ENCODE assay signal across 14 cellular contexts in genomic region chr16:73171901-73172619, GRCh38.
DNase-seq lines count a peak whose midpoint lies in the region; ATAC-seq and TF ChIP-seq lines count a peak whose summit lies in the region.
"Had no signal": no experiment of that assay in that cellular context is flagged by ENCODE, and none has a peak within 500 bp of the region (broad histone marks: within the 10 kb centered on the region; RNA-seq: fewer than 3 reads in every experiment).

No MANE protein-coding gene starts in this region.

- DNase-seq in Right ventricle myocardium inferior (ENCODE audit: missing footprints) (no peak), cardiac septum (ENCODE audit: low spot score) (no peak), esophagus squamous epithelium (lab: John Stamatoyannopoulos, UW) (no peak), osteoblast (ENCODE audit: insufficient read length, low spot score, missing footprints) (no peak), aorta (no peak)
- no peak for DNase-seq in stimulated activated CD4-positive, alpha-beta T cell treated with anti-CD3 and anti-CD28 coated beads, Interleukin-4, amount 100 ng/mL, for 4 hours
- no peak for DNase-seq in activated CD8-positive, alpha-beta T cell treated with anti-CD3 and anti-CD28 coated beads for 36 hours
- DNase-seq: activated CD4-positive, alpha-beta T cell treated with anti-CD3 and anti-CD28 coated beads for 4 hours; activated naive CD4-positive, alpha-beta T cell treated with Interleukin-2 at 50 U/mL for 16 hours; effector memory CD4-positive, alpha-beta T cell; NCI-H187 had no signal

- peaks cover 0 to 19% (median 0%) of the 10 kb centered on the region in 4 donors for H3K27me3 ChIP-seq in esophagus squamous epithelium
- no peaks in the 10 kb centered on the region for H3K27me3 ChIP-seq in osteoblast (ENCODE audit: insufficient read depth, low read length)
- H3K27me3 ChIP-seq in aorta (ENCODE audit: control insufficient read depth in 1 of 2, insufficient read depth in 2 of 2, low read length in 1 of 2), result no peaks in the 10 kb centered on the region
- H3K27me3 ChIP-seq: SJSA1 had no signal

- no peak for TF ChIP-seq POLR2A in esophagus squamous epithelium (IDR thresholded peaks at IDR 0.05)

- peak overlapping the region; percentile 95 for H2AFZ ChIP-seq in osteoblast (ENCODE audit: low read length)

- H4K20me1 ChIP-seq in osteoblast (ENCODE audit: insufficient read depth, low read length), result no peaks in the 10 kb centered on the region

- H3K27ac Mint-ChIP-seq in activated CD8-positive, alpha-beta T cell treated with anti-CD3 and anti-CD28 coated beads for 36 hours, result no peak overlapping the region
- H3K27ac Mint-ChIP-seq: B cell had no signal

- CTCF ChIA-PET in activated CD8-positive, alpha-beta T cell treated with anti-CD3 and anti-CD28 coated beads for 36 hours (lab: Charles Lee), result no interaction called here

- H3K4me3 ChIP-seq in esophagus squamous epithelium (no peak overlapping the region), osteoblast (ENCODE audit: insufficient read depth, low read length) (peak overlapping the region; percentile 48), aorta (ENCODE audit: low read length in 2 of 2) (no peak overlapping the region)
- H3K4me3 ChIP-seq: SJSA1 had no signal

- 69% methylated on average over 21 to 25 of the region's 25 CpGs for WGBS in esophagus squamous epithelium, 2 donors
- 25% methylated on average over 25 of the region's 25 CpGs for WGBS in aorta, 2 donors

- H3K4me3 Mint-ChIP-seq in activated CD8-positive, alpha-beta T cell treated with anti-CD3 and anti-CD28 coated beads for 36 hours, result no peak overlapping the region
- H3K4me3 Mint-ChIP-seq: B cell had no signal

- ATAC-seq in Right ventricle myocardium inferior (peak; percentile 9), aorta (ENCODE audit: low FRiP score) (peak; percentile 25), GM19023 (IDR thresholded peaks at IDR 0.05; ENCODE audit: unreplicated experiment) (no peak)
- no peak for ATAC-seq in activated CD8-positive, alpha-beta T cell treated with anti-CD3 and anti-CD28 coated beads for 36 hours

- no peaks in the 10 kb centered on the region for H3K4me1 Mint-ChIP-seq in activated CD8-positive, alpha-beta T cell treated with anti-CD3 and anti-CD28 coated beads for 36 hours (ENCODE audit: low read depth)

- no peaks in the 10 kb centered on the region for H3K9me3 ChIP-seq in esophagus squamous epithelium
- H3K9me3 ChIP-seq in osteoblast (ENCODE audit: low read depth, low read length), result no peaks in the 10 kb centered on the region
- H3K9me3 ChIP-seq in aorta (ENCODE audit: control insufficient read depth, low read length), result no peaks in the 10 kb centered on the region
- H3K9me3 ChIP-seq: SJSA1 had no signal

- H3K9me3 Mint-ChIP-seq in activated CD8-positive, alpha-beta T cell treated with anti-CD3 and anti-CD28 coated beads for 36 hours, result no peaks in the 10 kb centered on the region

- H3K27ac ChIP-seq in esophagus squamous epithelium (peak overlapping the region in 3 of 4 donors; percentile 49 to 65 (median 60)), osteoblast (ENCODE audit: low read depth, low read length) (peak overlapping the region; percentile 69), aorta (ENCODE audit: low read depth in 1 of 2, low read length in 2 of 2) (peak overlapping the region; percentile 76 to 94)
- H3K27ac ChIP-seq: SJSA1 had no signal

- H3K36me3 ChIP-seq in esophagus squamous epithelium (no peaks in the 10 kb centered on the region), osteoblast (ENCODE audit: insufficient read depth, low read length) (no peaks in the 10 kb centered on the region), aorta (ENCODE audit: control insufficient read depth in 1 of 2, insufficient read depth in 2 of 2, low read length in 1 of 2) (no peaks in the 10 kb centered on the region)
- H3K36me3 ChIP-seq: SJSA1 had no signal

- no peaks in the 10 kb centered on the region for H3K27me3 Mint-ChIP-seq in activated CD8-positive, alpha-beta T cell treated with anti-CD3 and anti-CD28 coated beads for 36 hours

- H3K4me2 ChIP-seq in osteoblast (ENCODE audit: insufficient read depth, low read length), result peak overlapping the region; percentile 81

- no peaks in the 10 kb centered on the region for H3K36me3 Mint-ChIP-seq in activated CD8-positive, alpha-beta T cell treated with anti-CD3 and anti-CD28 coated beads for 36 hours (ENCODE audit: low read depth)

- no peaks in the 10 kb centered on the region for H3K79me2 ChIP-seq in osteoblast (ENCODE audit: insufficient read depth, low read length)

- POLR2A ChIA-PET in activated CD8-positive, alpha-beta T cell treated with anti-CD3 and anti-CD28 coated beads for 36 hours (lab: Charles Lee), result no interaction called here

- intact Hi-C loops in Right ventricle myocardium inferior (cut with DNase I) (loop anchor here (2.0 to 10.0 kb wide), 3 partner anchors 27 to 237 kb away; no protein-coding TSS in a partner anchor), cardiac septum (cut with DNase I) (loop anchor here (5.0 to 10.0 kb wide), 4 partner anchors 45 to 340 kb away; no protein-coding TSS in a partner anchor), esophagus squamous epithelium (cut with DNase I) (no loop called here), aorta (cut with DNase I) (loop anchor here (2.0 to 10.0 kb wide), 4 partner anchors 80 to 327 kb away; no protein-coding TSS in a partner anchor)
- intact Hi-C loops in activated CD8-positive, alpha-beta T cell treated with anti-CD3 and anti-CD28 coated beads for 36 hours (cut with micrococcal nuclease), result no loop called here

- H3K4me1 ChIP-seq in esophagus squamous epithelium (peaks cover 7 to 36% (median 7%) of the 10 kb centered on the region in 3 donors), osteoblast (ENCODE audit: insufficient read depth, low read length) (peaks cover 23% of the 10 kb centered on the region), aorta (ENCODE audit: control insufficient read depth in 1 of 2, insufficient read depth in 2 of 2, low read length in 2 of 2) (peaks cover 0 to 5% of the 10 kb centered on the region in 2 donors)

- TF ChIP-seq CTCF in esophagus squamous epithelium (IDR thresholded peaks at IDR 0.05), result no peak
- TF ChIP-seq CTCF in osteoblast (IDR thresholded peaks at IDR 0.05; ENCODE audit: extremely low read depth, low read depth, low read length), result no peak
- TF ChIP-seq CTCF in activated CD8-positive, alpha-beta T cell treated with anti-CD3 and anti-CD28 coated beads for 36 hours (IDR thresholded peaks at IDR 0.05), result no peak

Comparison
In these comparisons a context has a peak if more than half of its experiments do, and no peak if none do; other contexts are left out.
1. ATAC-seq: peak in Right ventricle myocardium inferior (single experiment) and aorta (single experiment); none in GM19023 (single experiment) and activated CD8-positive, alpha-beta T cell treated with anti-CD3 and anti-CD28 coated beads for 36 hours (single experiment).
2. intact Hi-C loops: an anchor here in Right ventricle myocardium inferior (2.0 to 10.0 kb wide), cardiac septum (5.0 to 10.0 kb wide) and aorta (2.0 to 10.0 kb wide); none called in esophagus squamous epithelium and activated CD8-positive, alpha-beta T cell treated with anti-CD3 and anti-CD28 coated beads for 36 hours.
3. Peak in every context shown above with its lines, with median percentiles within 50 percentile points of each other: H3K27ac ChIP-seq.